In genomic region chr14:42149609-42150261, GRCh38 we compare ENCODE assay signal across 17 cellular contexts.
DNase-seq lines count a peak whose midpoint lies in the region; ATAC-seq, FAIRE-seq and TF ChIP-seq lines count a peak whose summit lies in the region.
"Had no signal": no experiment of that assay in that cellular context is flagged by ENCODE, and none has a peak within 500 bp of the region (broad histone marks: within the 10 kb centered on the region; RNA-seq: fewer than 3 reads in every experiment).

No MANE protein-coding gene starts in this region.

- TF ChIP-seq RAD21 in HepG2 (CRISPR knock-in tag; IDR thresholded peaks at IDR 0.05), result no peak

- H3K4me3 ChIP-seq in HepG2 (replicated peaks in 1 of 3; ENCODE audit: insufficient read depth in 1 of 3, low read depth in 2 of 3, low read length in 3 of 3) (no peak overlapping the region), right lobe of liver (no peak overlapping the region), Karpas-422 (ENCODE audit: low read length) (peak overlapping the region; percentile 13; the same call in 1 of the 2 replicates)
- no peak overlapping the region for H3K4me3 ChIP-seq in CD8-positive, alpha-beta memory T cell (ENCODE audit: low read length)

- H3K27me3 ChIP-seq in HepG2 (ENCODE audit: control insufficient read depth in 1 of 2, insufficient read depth in 2 of 2, low read length in 2 of 2) (no peaks in the 10 kb centered on the region), right lobe of liver (no peaks in the 10 kb centered on the region), Karpas-422 (ENCODE audit: low read length) (no peaks in the 10 kb centered on the region)
- no peaks in the 10 kb centered on the region for H3K27me3 ChIP-seq in CD8-positive, alpha-beta memory T cell (ENCODE audit: insufficient read depth, low read length, poor library complexity, severe bottlenecking)

- no peaks in the 10 kb centered on the region for H3K4me1 ChIP-seq in HepG2 (ENCODE audit: insufficient read depth, low read length)
- H3K4me1 ChIP-seq in right lobe of liver, result no peaks in the 10 kb centered on the region
- peaks cover 9% of the 10 kb centered on the region for H3K4me1 ChIP-seq in Karpas-422 (ENCODE audit: low read length)
- H3K4me1 ChIP-seq in CD8-positive, alpha-beta memory T cell (ENCODE audit: insufficient read depth, low read length), result no peaks in the 10 kb centered on the region

- H3K9me3 ChIP-seq in HepG2 (ENCODE audit: low read length), result peaks cover 64% of the 10 kb centered on the region
- H3K9me3 ChIP-seq in right lobe of liver, result no peaks in the 10 kb centered on the region
- peaks cover 4% of the 10 kb centered on the region; the same call in 1 of the 2 replicates for H3K9me3 ChIP-seq in Karpas-422 (ENCODE audit: low read length)
- H3K9me3 ChIP-seq in CD8-positive, alpha-beta memory T cell (ENCODE audit: low read length), result no peaks in the 10 kb centered on the region

- in situ Hi-C loops in HepG2 (cut with HindIII; ENCODE audit: extremely low pct_ligation_motif_present, low pct_unique_long_range_greater_than_20kb), result no loop called here

- H3K4me3 Mint-ChIP-seq in CD8-positive, alpha-beta memory T cell, result no peak overlapping the region
- H3K4me3 Mint-ChIP-seq: activated B cell treated with CpG ODN at 0.5 μM for 24 hours; activated T-helper 17 cell treated with anti-CD3 and anti-CD28 coated beads, Interleukin-2, amount 50 U/mL, for 72 hours; nephron; T-cell; type B pancreatic cell had no signal

- no peaks in the 10 kb centered on the region for H3K79me2 ChIP-seq in HepG2 (ENCODE audit: insufficient read depth, low read length)
- H3K79me2 ChIP-seq in Karpas-422 (ENCODE audit: low read length), result no peaks in the 10 kb centered on the region

- FAIRE-seq in HepG2 (lab: Jason Lieb, UNC), result no peak

- DNase-seq in HepG2 (ENCODE audit: low spot score) (no peak), right lobe of liver (no peak), Karpas-422 (peak; percentile 57), GM19240 (ENCODE audit: insufficient read length, low spot score) (no peak), anterior cingulate cortex (lab: John Stamatoyannopoulos, UW) (no peak), activated gamma-delta T cell (lab: John Stamatoyannopoulos, UW) (no peak)
- no peak for DNase-seq in CD8-positive, alpha-beta memory T cell
- DNase-seq: activated B cell treated with CpG ODN at 0.5 μM for 24 hours; amniotic stem cell; NCI-H82; stimulated activated naive CD8-positive, alpha-beta T cell treated with anti-CD3 and anti-CD28 coated beads, Interleukin-15, Interleukin-2, amounts not matched to agents 100 U/mL and 50 U/mL, for 24 hours; T-cell had no signal

- CTCF ChIA-PET in HepG2 (lab: Yijun Ruan, JAX; ENCODE audit: low intra/inter-chr PET ratio, low total read pairs), result no interaction called here
- CTCF ChIA-PET in CD8-positive, alpha-beta memory T cell (lab: Charles Lee), result no interaction called here

- H3K4me1 Mint-ChIP-seq in CD8-positive, alpha-beta memory T cell, result no peaks in the 10 kb centered on the region
- H3K4me1 Mint-ChIP-seq: activated B cell treated with CpG ODN at 0.5 μM for 24 hours; activated T-helper 17 cell treated with anti-CD3 and anti-CD28 coated beads, Interleukin-2, amount 50 U/mL, for 72 hours; nephron; T-cell had no signal

- BruUV-seq in HepG2 (replicated peaks; lab: Mats Ljungman, UMichigan), result no TSS peak

- no peak overlapping the region for H3K27ac Mint-ChIP-seq in CD8-positive, alpha-beta memory T cell
- H3K27ac Mint-ChIP-seq: activated B cell treated with CpG ODN at 0.5 μM for 24 hours; activated T-helper 17 cell treated with anti-CD3 and anti-CD28 coated beads, Interleukin-2, amount 50 U/mL, for 72 hours; nephron; T-cell; type B pancreatic cell had no signal

- H3K9ac ChIP-seq in HepG2 (ENCODE audit: insufficient read depth, low read depth, low read length) (no peak overlapping the region), Karpas-422 (ENCODE audit: low read length) (no peak overlapping the region)

- H3K36me3 ChIP-seq in HepG2 (replicated peaks in 1 of 2; ENCODE audit: control insufficient read depth in 1 of 2, insufficient read depth in 2 of 2, low read length in 2 of 2) (no peaks in the 10 kb centered on the region), right lobe of liver (no peaks in the 10 kb centered on the region), Karpas-422 (ENCODE audit: insufficient read depth, low read length) (no peaks in the 10 kb centered on the region)
- no peaks in the 10 kb centered on the region for H3K36me3 ChIP-seq in CD8-positive, alpha-beta memory T cell (ENCODE audit: insufficient read depth, low read length)

- H3K4me2 ChIP-seq in HepG2 (ENCODE audit: low read depth, low read length), result no peak overlapping the region
- H3K4me2 ChIP-seq in Karpas-422 (ENCODE audit: low read depth, low read length, poor library complexity, severe bottlenecking), result peak overlapping the region; percentile 46

- TF ChIP-seq EP300 in HepG2 (IDR thresholded peaks at IDR 0.05; ENCODE audit: low read depth in 2 of 2, low read length in 2 of 2), result no peak
- TF ChIP-seq EP300 in HepG2 (CRISPR knock-in tag; IDR thresholded peaks at IDR 0.05; ENCODE audit: borderline replicate concordance), result no peak

- POLR2A ChIA-PET in HepG2 (lab: Yijun Ruan, JAX), result no interaction called here
- POLR2A ChIA-PET in CD8-positive, alpha-beta memory T cell (lab: Charles Lee), result no interaction called here

- 12% methylated on average over 1 of the region's 1 CpG for WGBS in HepG2 (ENCODE audit: low lambda C conversion rate)
- WGBS in right lobe of liver (ENCODE audit: insufficient coverage, low coverage, low lambda C conversion rate, missing lambda C conversion rate), result 0% methylated on average over 1 of the region's 1 CpG

- no peak overlapping the region for H2AFZ ChIP-seq in HepG2 (ENCODE audit: low read length)
- peak overlapping the region; percentile 78 for H2AFZ ChIP-seq in Karpas-422 (ENCODE audit: low read length)

- H3K9me3 Mint-ChIP-seq in CD8-positive, alpha-beta memory T cell, result peaks cover 0 to 12% (median 7%) of the 10 kb centered on the region in 5 donors
- H3K9me3 Mint-ChIP-seq: activated T-helper 17 cell treated with anti-CD3 and anti-CD28 coated beads, Interleukin-2, amount 50 U/mL, for 72 hours; type B pancreatic cell had no signal

- H4K20me1 ChIP-seq in HepG2 (ENCODE audit: insufficient read depth, low read length) (no peaks in the 10 kb centered on the region), Karpas-422 (ENCODE audit: insufficient read depth, low read depth, low read length) (no peaks in the 10 kb centered on the region)

- H3K27ac ChIP-seq in HepG2 (ENCODE audit: extremely low read length, insufficient read depth, low read length) (no peak overlapping the region), right lobe of liver (no peak overlapping the region), Karpas-422 (ENCODE audit: low read length) (no peak overlapping the region)
- H3K27ac ChIP-seq in CD8-positive, alpha-beta memory T cell (ENCODE audit: low read depth, low read length), result no peak overlapping the region

- no peaks in the 10 kb centered on the region for H3K9me2 ChIP-seq in Karpas-422 (replicated peaks; ENCODE audit: insufficient read depth, low read length)

- ATAC-seq in HepG2, result no peak
- no peak for ATAC-seq in right lobe of liver
- ATAC-seq in HG02852 (IDR thresholded peaks at IDR 0.05; ENCODE audit: unreplicated experiment), result peak; percentile 95
- ATAC-seq: activated T-helper 17 cell treated with anti-CD3 and anti-CD28 coated beads, Interleukin-2, amount 50 U/mL, for 72 hours; HCT116; stimulated activated naive CD8-positive, alpha-beta T cell treated with anti-CD3 and anti-CD28 coated beads, Interleukin-15, Interleukin-2, amounts not matched to agents 100 U/mL and 50 U/mL, for 24 hours; T-cell had no signal

- peaks cover 0 to 2% of the 10 kb centered on the region in 2 donors for H3K27me3 Mint-ChIP-seq in CD8-positive, alpha-beta memory T cell
- H3K27me3 Mint-ChIP-seq: activated B cell treated with CpG ODN at 0.5 μM for 24 hours; activated T-helper 17 cell treated with anti-CD3 and anti-CD28 coated beads, Interleukin-2, amount 50 U/mL, for 72 hours; T-cell; type B pancreatic cell had no signal

- intact Hi-C loops in HepG2 (cut with micrococcal nuclease; ENCODE audit: unreplicated experiment) (no loop called here), right lobe of liver (cut with DNase I) (no loop called here)

- no peaks in the 10 kb centered on the region for H3K36me3 Mint-ChIP-seq in CD8-positive, alpha-beta memory T cell
- H3K36me3 Mint-ChIP-seq: T-cell, type B pancreatic cell had no signal

- TF ChIP-seq CTCF in HepG2 (CRISPR knock-in tag; IDR thresholded peaks at IDR 0.05), result no peak
- no peak for TF ChIP-seq CTCF in right lobe of liver (IDR thresholded peaks at IDR 0.05)

- TF ChIP-seq POLR2A in HepG2 (IDR thresholded peaks at IDR 0.05; ENCODE audit: insufficient read depth in 1 of 2, low read depth in 2 of 2, low read length in 2 of 2), result no peak
- no peak for TF ChIP-seq POLR2A in right lobe of liver (IDR thresholded peaks at IDR 0.05)

TF ChIP-seq in HepG2, 621 proteins besides CTCF, POLR2A, EP300 and RAD21:
- TF ChIP-seq ZNF282 (IDR thresholded peaks at IDR 0.05; ENCODE audit: partially characterized antibody), result peak; percentile 86
- peak; percentile 67; the same call in 1 of the 2 replicates for TF ChIP-seq PLRG1 (conservative IDR thresholded peaks at IDR 0.05)
- TF ChIP-seq SATB2 (CRISPR knock-in tag; IDR thresholded peaks at IDR 0.05), result no peak
TF ChIP-seq in HepG2: peak in this region for 2.
